In the genomic region with DNA sequence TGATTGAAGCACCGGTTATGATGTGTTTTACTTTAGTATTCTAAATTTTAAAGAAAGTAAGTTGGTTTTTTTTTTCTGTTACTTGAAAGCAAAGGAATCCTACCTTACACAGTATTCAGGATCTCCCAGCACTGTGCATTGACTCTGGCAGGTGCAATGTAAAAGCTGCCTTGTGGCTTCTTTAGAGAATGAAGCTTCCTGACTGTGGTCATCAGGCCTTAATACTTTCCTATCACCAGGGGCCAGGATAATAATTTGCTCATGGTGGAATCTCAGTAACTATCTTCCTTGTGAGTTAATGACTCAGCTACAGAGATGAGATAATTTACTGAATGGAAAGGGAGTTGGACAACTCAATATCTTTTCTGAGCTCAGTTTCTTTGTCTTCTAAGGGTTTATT, we compare ENCODE assay signal across 32 cellular contexts.
"Had no signal": no experiment of that assay in that cellular context is flagged by ENCODE, and none has a peak within 500 bp of the region (broad histone marks: within the 10 kb centered on the region; RNA-seq: fewer than 3 reads in every experiment).

No MANE protein-coding gene starts in this region.

- FAIRE-seq: colon, endometrium, endothelial cell of umbilical vein had no signal

- H3K36me3 Mint-ChIP-seq: activated CD4-positive, alpha-beta memory T cell treated with anti-CD3 and anti-CD28 coated beads for 36 hours; activated CD8-positive, alpha-beta memory T cell treated with anti-CD3 and anti-CD28 coated beads, Interleukin-2, amount 10 ng/mL, durations not matched to agents 7 days and 5 days; activated naive CD4-positive, alpha-beta T cell treated with anti-CD3 and anti-CD28 coated beads, Interleukin-2, amount 50 U/mL, for 24 hours; activated naive CD8-positive, alpha-beta T cell treated with anti-CD3 and anti-CD28 coated beads for 36 hours had no signal

- ATAC-seq: activated CD4-positive, alpha-beta T cell treated with anti-CD3 and anti-CD28 coated beads for 36 hours; activated CD8-positive, alpha-beta memory T cell treated with anti-CD3 and anti-CD28 coated beads, Interleukin-2, amount 10 ng/mL, durations not matched to agents 7 days and 5 days; activated CD8-positive, alpha-beta T cell treated with anti-CD3 and anti-CD28 coated beads, Interleukin-2, amount 10 ng/mL, durations not matched to agents 7 days and 5 days; activated naive CD8-positive, alpha-beta T cell treated with anti-CD3 and anti-CD28 coated beads, Interleukin-2, amount 50 U/mL, for 24 hours; body of pancreas; gastroesophageal sphincter had no signal

- DNase-seq: activated CD4-positive, alpha-beta memory T cell treated with anti-CD3 and anti-CD28 coated beads for 36 hours; activated CD4-positive, alpha-beta T cell treated with anti-CD3 and anti-CD28 coated beads for 36 hours; activated CD4-positive, alpha-beta T cell treated with anti-CD3 and anti-CD28 coated beads, Interleukin-2, amount 10 ng/mL, durations not matched to agents 24 days and 14 days; activated CD4-positive, CD25-positive, alpha-beta regulatory T cell; activated CD4-positive, CD25-positive, alpha-beta regulatory T cell treated with anti-CD3 and anti-CD28 coated beads, Interleukin-2, amount 50 U/mL, for 72 hours; activated CD8-positive, alpha-beta memory T cell treated with anti-CD3 and anti-CD28 coated beads, Interleukin-2, amount 10 ng/mL, durations not matched to agents 7 days and 5 days; activated CD8-positive, alpha-beta memory T cell treated with anti-CD3 and anti-CD28 coated beads, Interleukin-2, amount 50 U/mL, for 4 hours; activated CD8-positive, alpha-beta T cell treated with anti-CD3 and anti-CD28 coated beads, Interleukin-2, amount 10 ng/mL, durations not matched to agents 7 days and 5 days; activated effector memory CD4-positive, alpha-beta T cell treated with anti-CD3 and anti-CD28 coated beads, Interleukin-2, amount 50 U/mL, for 16 hours; activated naive CD4-positive, alpha-beta T cell treated with anti-CD3 and anti-CD28 coated beads for 36 hours; activated naive CD8-positive, alpha-beta T cell treated with anti-CD3 and anti-CD28 coated beads for 36 hours; activated naive CD8-positive, alpha-beta T cell treated with anti-CD3 and anti-CD28 coated beads, Interleukin-2, amount 50 U/mL, for 24 hours; activated T-cell treated with anti-CD3 and anti-CD28 coated beads, Interleukin-2, amount 50 U/mL, for 1 hour; activated T-cell treated with anti-CD3 and anti-CD28 coated beads, Interleukin-2, amount 50 U/mL, for 48 hours; adrenal gland; amygdala; aorta; body of pancreas; caudate nucleus; cortex of kidney; effector CD8-positive, alpha-beta T cell; esophagus squamous epithelium; foreskin melanocyte; head of caudate nucleus; T-helper 2 cell had no signal

- H3K27me3 Mint-ChIP-seq: activated CD4-positive, alpha-beta memory T cell treated with anti-CD3 and anti-CD28 coated beads for 36 hours; activated CD4-positive, alpha-beta T cell treated with anti-CD3 and anti-CD28 coated beads for 36 hours; activated CD4-positive, alpha-beta T cell treated with anti-CD3 and anti-CD28 coated beads, Interleukin-2, amount 10 ng/mL, durations not matched to agents 24 days and 14 days; activated CD8-positive, alpha-beta memory T cell treated with anti-CD3 and anti-CD28 coated beads, Interleukin-2, amount 10 ng/mL, durations not matched to agents 7 days and 5 days; activated naive CD4-positive, alpha-beta T cell treated with anti-CD3 and anti-CD28 coated beads, Interleukin-2, amount 50 U/mL, for 24 hours; activated naive CD8-positive, alpha-beta T cell treated with anti-CD3 and anti-CD28 coated beads for 36 hours; activated naive CD8-positive, alpha-beta T cell treated with anti-CD3 and anti-CD28 coated beads, Interleukin-2, amount 50 U/mL, for 24 hours had no signal

- H3K4me1 Mint-ChIP-seq: activated CD4-positive, alpha-beta T cell treated with anti-CD3 and anti-CD28 coated beads for 36 hours; activated CD4-positive, alpha-beta T cell treated with anti-CD3 and anti-CD28 coated beads, Interleukin-2, amount 10 ng/mL, durations not matched to agents 24 days and 14 days; activated CD8-positive, alpha-beta memory T cell treated with anti-CD3 and anti-CD28 coated beads, Interleukin-2, amount 10 ng/mL, durations not matched to agents 7 days and 5 days; activated naive CD4-positive, alpha-beta T cell treated with anti-CD3 and anti-CD28 coated beads, Interleukin-2, amount 50 U/mL, for 24 hours; activated naive CD8-positive, alpha-beta T cell treated with anti-CD3 and anti-CD28 coated beads for 36 hours; activated naive CD8-positive, alpha-beta T cell treated with anti-CD3 and anti-CD28 coated beads, Interleukin-2, amount 50 U/mL, for 24 hours had no signal

- H3K27ac Mint-ChIP-seq: activated CD4-positive, alpha-beta memory T cell treated with anti-CD3 and anti-CD28 coated beads for 36 hours; activated CD4-positive, alpha-beta T cell treated with anti-CD3 and anti-CD28 coated beads for 36 hours; activated CD4-positive, alpha-beta T cell treated with anti-CD3 and anti-CD28 coated beads, Interleukin-2, amount 10 ng/mL, durations not matched to agents 24 days and 14 days; activated CD8-positive, alpha-beta memory T cell treated with anti-CD3 and anti-CD28 coated beads, Interleukin-2, amount 10 ng/mL, durations not matched to agents 7 days and 5 days; activated CD8-positive, alpha-beta T cell treated with anti-CD3 and anti-CD28 coated beads, Interleukin-2, amount 10 ng/mL, durations not matched to agents 7 days and 5 days; activated naive CD4-positive, alpha-beta T cell treated with anti-CD3 and anti-CD28 coated beads for 36 hours; activated naive CD4-positive, alpha-beta T cell treated with anti-CD3 and anti-CD28 coated beads, Interleukin-2, amount 50 U/mL, for 24 hours; activated naive CD8-positive, alpha-beta T cell treated with anti-CD3 and anti-CD28 coated beads for 36 hours; activated naive CD8-positive, alpha-beta T cell treated with anti-CD3 and anti-CD28 coated beads, Interleukin-2, amount 50 U/mL, for 24 hours; activated T-helper 1 cell treated with anti-CD3 and anti-CD28 coated beads, Interleukin-12 subunit alpha, Interleukin-12 subunit beta, Interleukin-2, Interleukin-4 antibody, amounts not matched to agents 30 ng/mL and 10 ng/mL and 1 ng/mL, durations not matched to agents 14 hours and 24 hours and 36 hours; activated T-helper 2 cell treated with anti-CD3 and anti-CD28 coated beads, Interferon-gamma antibody, Interleukin-2, Interleukin-4, amounts not matched to agents 10 μg/mL and 5 μg/mL and 100 μg/mL, durations not matched to agents 14 hours and 24 hours and 36 hours had no signal

- H3K4me3 Mint-ChIP-seq: activated CD4-positive, alpha-beta memory T cell treated with anti-CD3 and anti-CD28 coated beads for 36 hours; activated CD4-positive, alpha-beta T cell treated with anti-CD3 and anti-CD28 coated beads for 36 hours; activated CD4-positive, alpha-beta T cell treated with anti-CD3 and anti-CD28 coated beads, Interleukin-2, amount 10 ng/mL, durations not matched to agents 24 days and 14 days; activated CD8-positive, alpha-beta memory T cell treated with anti-CD3 and anti-CD28 coated beads, Interleukin-2, amount 10 ng/mL, durations not matched to agents 7 days and 5 days; activated CD8-positive, alpha-beta T cell treated with anti-CD3 and anti-CD28 coated beads, Interleukin-2, amount 10 ng/mL, durations not matched to agents 7 days and 5 days; activated naive CD4-positive, alpha-beta T cell treated with anti-CD3 and anti-CD28 coated beads for 36 hours; activated naive CD4-positive, alpha-beta T cell treated with anti-CD3 and anti-CD28 coated beads, Interleukin-2, amount 50 U/mL, for 24 hours; activated naive CD8-positive, alpha-beta T cell treated with anti-CD3 and anti-CD28 coated beads for 36 hours; activated naive CD8-positive, alpha-beta T cell treated with anti-CD3 and anti-CD28 coated beads, Interleukin-2, amount 50 U/mL, for 24 hours; activated T-helper 1 cell treated with anti-CD3 and anti-CD28 coated beads, Interleukin-12 subunit alpha, Interleukin-12 subunit beta, Interleukin-2, Interleukin-4 antibody, amounts not matched to agents 30 ng/mL and 10 ng/mL and 1 ng/mL, durations not matched to agents 14 hours and 24 hours and 36 hours had no signal

- H3K9me3 Mint-ChIP-seq: activated CD4-positive, alpha-beta T cell treated with anti-CD3 and anti-CD28 coated beads, Interleukin-2, amount 10 ng/mL, durations not matched to agents 24 days and 14 days; activated naive CD4-positive, alpha-beta T cell treated with anti-CD3 and anti-CD28 coated beads, Interleukin-2, amount 50 U/mL, for 24 hours; activated naive CD8-positive, alpha-beta T cell treated with anti-CD3 and anti-CD28 coated beads for 36 hours had no signal
